Comparison of ENCODE assay signal across 9 cellular contexts in the genomic region with DNA sequence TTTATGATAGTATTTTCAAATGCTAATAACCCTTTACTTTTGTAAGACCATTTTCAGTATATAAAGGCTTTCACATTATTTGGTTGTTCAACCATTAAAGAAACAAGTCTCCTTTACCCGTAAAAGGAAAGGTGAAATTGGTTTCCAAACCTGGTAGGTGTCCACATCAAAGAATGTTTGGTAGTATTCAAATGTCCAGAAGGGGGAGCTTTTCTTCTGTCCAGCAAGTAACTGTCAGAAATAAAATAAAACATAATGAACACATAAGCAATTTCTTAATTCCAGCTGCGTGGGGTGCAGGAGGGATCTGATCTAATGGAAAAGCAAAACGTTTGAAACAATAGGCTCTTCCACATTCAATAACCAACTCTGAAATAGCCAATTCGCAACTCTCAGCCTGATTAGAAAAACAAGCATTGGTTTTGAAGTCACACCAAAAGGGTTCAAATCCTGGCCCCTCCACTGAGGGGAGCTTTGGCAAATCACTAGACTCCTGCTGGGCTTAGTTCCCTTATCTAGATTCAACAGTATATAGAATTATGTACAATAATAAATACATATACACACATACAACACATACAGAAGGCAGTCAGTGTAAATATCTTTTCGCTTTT. TPM values are rescaled to one million over a fixed set of nuclear protein-coding genes. Genes with fewer than 3 reads are reported as not detected.
DNase-seq lines count a peak whose midpoint lies in the region; ATAC-seq and TF ChIP-seq lines count a peak whose summit lies in the region.
"Had no signal": no experiment of that assay in that cellular context is flagged by ENCODE, and none has a peak within 500 bp of the region (broad histone marks: within the 10 kb centered on the region; RNA-seq: fewer than 3 reads in every experiment).

No MANE protein-coding gene starts in this region.

- no peak overlapping the region for H3K4me3 ChIP-seq in left lung

- TF ChIP-seq CTCF in left lung (IDR thresholded peaks at IDR 0.05) = peak; percentile 45 to 54

- H3K27me3 ChIP-seq in left lung = no peaks in the 10 kb centered on the region

- ATAC-seq in left lung (peak; percentile 60), HG03045 (IDR thresholded peaks at IDR 0.05; ENCODE audit: unreplicated experiment) (no peak), HG03378 (IDR thresholded peaks at IDR 0.05; ENCODE audit: unreplicated experiment) (no peak)

- DNase-seq in NCI-H1436 (lab: John Stamatoyannopoulos, UW) (peak; percentile 40), NCI-H1436 treated with DMSO at 0.1 percent for 48 hours (lab: John Stamatoyannopoulos, UW) (no peak), NCI-H2029 (lab: John Stamatoyannopoulos, UW) (peak; percentile 70), amniotic stem cell (lab: John Stamatoyannopoulos, UW) (peak; percentile 22), left lung (no peak)
- no peak for DNase-seq in activated CD8-positive, alpha-beta memory T cell treated with anti-CD3 and anti-CD28 coated beads, Interleukin-2, amount 50 U/mL, for 48 hours

- no peaks in the 10 kb centered on the region for H3K4me1 ChIP-seq in left lung

- intact Hi-C loops in left lung (cut with DNase I) = loop anchor here in 1 of 2 donors (5.0 kb wide), 1 partner anchor 69 kb away; a partner anchor contains a TSS

- H3K36me3 ChIP-seq in left lung = peaks cover 0 to 90% of the 10 kb centered on the region in 2 donors

- H3K9me3 ChIP-seq in left lung = no peaks in the 10 kb centered on the region

- H3K27ac ChIP-seq in left lung = no peak overlapping the region

RNA-seq across cellular contexts. Expression of a gene that starts 11.0 kb away (rescaled TPM):
- 10 to 100 TPM; 27.1 to 27.7 TPM for total RNA-seq in left lung

RNA-seq across cellular contexts. Expression of a gene that starts 15.4 kb away (rescaled TPM):
- 1 to 10 TPM in 1 of 2 donors, not detected in 1; 1.2 TPM for total RNA-seq in left lung
- total RNA-seq: CD8-positive, alpha-beta memory T cell had no signal

RNA-seq across cellular contexts. Expression of a gene that starts 40.5 kb away (rescaled TPM):
- 10 to 100 TPM in 1 of 2 donors, 1 to 10 TPM in 1; 9.1 to 15.6 TPM for total RNA-seq in left lung

Comparison
In these comparisons a context has a peak if more than half of its experiments do, and no peak if none do; other contexts are left out.
1. DNase-seq: peak in NCI-H1436 (single experiment), NCI-H2029 (single experiment) and amniotic stem cell (single experiment); none in NCI-H1436 treated with DMSO at 0.1 percent for 48 hours (single experiment), left lung (0 of 2) and activated CD8-positive, alpha-beta memory T cell treated with anti-CD3 and anti-CD28 coated beads, Interleukin-2, amount 50 U/mL, for 48 hours (single experiment).